Comparison of ENCODE assay signal across 8 cellular contexts in genomic region chr12:87848248-87848868, GRCh38.
A peak's percentile ranks its signal among the peaks of the same experiment; 100 is the strongest.
DNase-seq lines count a peak whose midpoint lies in the region; ATAC-seq and TF ChIP-seq lines count a peak whose summit lies in the region.

No MANE protein-coding gene starts in this region.

- intact Hi-C loops in body of pancreas (cut with DNase I) (no loop called here), upper lobe of right lung (cut with DNase I) (no loop called here)

- H3K9me3 ChIP-seq in body of pancreas (no peaks in the 10 kb centered on the region), upper lobe of right lung (no peaks in the 10 kb centered on the region)

- H3K4me1 ChIP-seq in body of pancreas (no peaks in the 10 kb centered on the region), upper lobe of right lung (no peaks in the 10 kb centered on the region)

- ATAC-seq in GM18907 (IDR thresholded peaks at IDR 0.05; ENCODE audit: unreplicated experiment) = peak; percentile 77
- peak; percentile 57 for ATAC-seq in HG03439 (IDR thresholded peaks at IDR 0.05; ENCODE audit: unreplicated experiment)
- ATAC-seq in body of pancreas = peak; percentile 69
- peak; percentile 73 for ATAC-seq in upper lobe of right lung

- WGBS in body of pancreas, 2 donors = 7 to 9% methylated on average over 2 of the region's 2 CpGs

- DNase-seq in CD1c-positive myeloid dendritic cell (ENCODE audit: extremely low spot score) (peak; percentile 58), NCI-H69 (lab: John Stamatoyannopoulos, UW) (peak; percentile 69), body of pancreas (peak in 3 of 4 donors; percentile 4 to 42 (median 28)), kidney glomerular epithelial cell (lab: John Stamatoyannopoulos, UW) (peak; percentile 91), upper lobe of right lung (no peak)
- DNase-seq in activated CD4-positive, alpha-beta T cell treated with anti-CD3 and anti-CD28 coated beads, Interleukin-2, amount 50 U/mL, for 48 hours = no peak

- H3K36me3 ChIP-seq in body of pancreas (replicated peaks in 1 of 2; ENCODE audit: insufficient read depth in 1 of 2, low read depth in 2 of 2) (no peaks in the 10 kb centered on the region), upper lobe of right lung (no peaks in the 10 kb centered on the region)

- TF ChIP-seq CTCF in body of pancreas (IDR thresholded peaks at IDR 0.05) (peak; percentile 72 to 86 (median 83)), upper lobe of right lung (IDR thresholded peaks at IDR 0.05) (peak; percentile 85)

- TF ChIP-seq POLR2A in body of pancreas (IDR thresholded peaks at IDR 0.05) = no peak

- H3K4me3 ChIP-seq in body of pancreas (no peak overlapping the region), upper lobe of right lung (no peak overlapping the region)

- H3K27me3 ChIP-seq in body of pancreas (no peaks in the 10 kb centered on the region), upper lobe of right lung (no peaks in the 10 kb centered on the region)

- H3K27ac ChIP-seq in body of pancreas = no peak overlapping the region
- H3K27ac ChIP-seq in upper lobe of right lung = no peak overlapping the region

Comparison
In these comparisons a context has a peak if more than half of its experiments do, and no peak if none do; other contexts are left out.
1. DNase-seq: peak in CD1c-positive myeloid dendritic cell (single experiment), NCI-H69 (single experiment), body of pancreas (3 of 4) and kidney glomerular epithelial cell (single experiment); none in upper lobe of right lung (single experiment) and activated CD4-positive, alpha-beta T cell treated with anti-CD3 and anti-CD28 coated beads, Interleukin-2, amount 50 U/mL, for 48 hours (0 of 2).
2. Peak in every context shown above with its lines, with median percentiles within 50 percentile points of each other: ATAC-seq.